Comparison of ENCODE assay signal across 14 cellular contexts in the genomic region with DNA sequence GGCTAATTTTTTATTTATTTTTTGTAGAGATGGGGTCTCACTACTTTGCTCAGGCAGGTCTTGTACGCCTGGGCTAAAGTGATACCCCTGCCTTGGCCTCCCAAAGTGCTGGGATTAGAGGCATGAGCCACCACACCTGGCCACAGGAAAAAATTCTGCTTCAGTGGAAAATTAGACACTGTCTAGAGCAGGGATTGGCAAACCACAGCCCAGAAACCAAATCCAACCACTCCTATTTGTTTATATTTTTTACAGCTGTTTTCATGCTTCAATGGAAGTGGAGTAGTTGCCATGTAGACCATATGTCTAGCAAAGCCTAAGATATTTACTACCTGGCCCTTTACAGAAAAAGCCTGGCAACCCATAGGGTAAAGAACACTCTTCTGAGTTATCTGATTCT.
"Had no signal": no experiment of that assay in that cellular context is flagged by ENCODE, and none has a peak within 500 bp of the region (broad histone marks: within the 10 kb centered on the region; RNA-seq: fewer than 3 reads in every experiment).

No MANE protein-coding gene starts in this region.

- ATAC-seq: activated T-cell treated with anti-CD3 and anti-CD28 coated beads, Interleukin-2, amount 50 U/mL, for 72 hours; body of pancreas; left ventricle myocardium superior; naive thymus-derived CD8-positive, alpha-beta T cell; pancreas; stimulated activated naive CD8-positive, alpha-beta T cell treated with anti-CD3 and anti-CD28 coated beads, Interleukin-15, amount 100 ng/mL, for 72 hours had no signal

- DNase-seq: activated CD4-positive, alpha-beta T cell treated with anti-CD3 and anti-CD28 coated beads, Interleukin-2, amount 10 ng/mL, durations not matched to agents 7 days and 5 days; activated CD8-positive, alpha-beta memory T cell treated with anti-CD3 and anti-CD28 coated beads, Interleukin-2, amount 50 U/mL, for 48 hours; activated gamma-delta T cell treated with Interleukin-2 at 50 U/mL for 16 hours; activated T-cell treated with anti-CD3 and anti-CD28 coated beads, Interleukin-2, amount 50 U/mL, for 72 hours; amygdala; body of pancreas; caudate nucleus; hippocampal formation; kidney; left ventricle myocardium superior; naive thymus-derived CD8-positive, alpha-beta T cell; pancreas; stimulated activated CD4-positive, alpha-beta T cell treated with anti-CD3 and anti-CD28 coated beads, Interleukin-1b, Interleukin-23, amount 100 ng/mL, for 48 hours; stimulated activated naive CD8-positive, alpha-beta T cell treated with anti-CD3 and anti-CD28 coated beads, Interleukin-15, amount 100 ng/mL, for 72 hours had no signal
